Comparison of ENCODE assay signal across 16 cellular contexts in genomic region chr15:96418146-96418545, GRCh38.
DNase-seq lines count a peak whose midpoint lies in the region; ATAC-seq and TF ChIP-seq lines count a peak whose summit lies in the region.
"Had no signal": no experiment of that assay in that cellular context is flagged by ENCODE, and none has a peak within 500 bp of the region (broad histone marks: within the 10 kb centered on the region; RNA-seq: fewer than 3 reads in every experiment).

No MANE protein-coding gene starts in this region.

- no peak overlapping the region for H2BK5ac ChIP-seq in mesendoderm (ENCODE audit: low read length)

- no peak overlapping the region for H3K27ac Mint-ChIP-seq in activated T-helper 17 cell treated with anti-CD3 and anti-CD28 coated beads, Interleukin-2, amount 50 U/mL, for 72 hours
- H3K27ac Mint-ChIP-seq: CD4-positive, alpha-beta memory T cell had no signal

- no peaks in the 10 kb centered on the region for H3K36me3 Mint-ChIP-seq in activated T-helper 17 cell treated with anti-CD3 and anti-CD28 coated beads, Interleukin-2, amount 50 U/mL, for 72 hours (ENCODE audit: low read depth)
- H3K36me3 Mint-ChIP-seq: CD4-positive, alpha-beta memory T cell had no signal

- H3K36me3 ChIP-seq in HEK293 (ENCODE audit: control insufficient read depth in 2 of 2, insufficient read depth in 1 of 2, low read length in 2 of 2) (no peaks in the 10 kb centered on the region), mesendoderm (ENCODE audit: control insufficient read depth, insufficient read depth, low read length) (no peaks in the 10 kb centered on the region), stomach (no peaks in the 10 kb centered on the region), WERI-Rb-1 (no peaks in the 10 kb centered on the region)
- H3K36me3 ChIP-seq: BE2C, MG63 had no signal

- no CpG with 5 or more reads among the region's 2 CpGs for WGBS in mesendoderm (ENCODE audit: extremely low coverage, insufficient coverage, low lambda C conversion rate)
- 17 to 29% (median 23%) methylated on average over 2 of the region's 2 CpGs for WGBS in stomach, 5 donors

- H2AK5ac ChIP-seq in mesendoderm (ENCODE audit: low read length) = no peak overlapping the region

- H4K5ac ChIP-seq in mesendoderm (ENCODE audit: low read length) = no peak overlapping the region

- peaks cover 49% of the 10 kb centered on the region for H3K27me3 Mint-ChIP-seq in activated T-helper 17 cell treated with anti-CD3 and anti-CD28 coated beads, Interleukin-2, amount 50 U/mL, for 72 hours

- TF ChIP-seq CTCF in HEK293 (tag by site-specific recombination; IDR thresholded peaks at IDR 0.05) (no peak), stomach (IDR thresholded peaks at IDR 0.05) (no peak), WERI-Rb-1 (IDR thresholded peaks at IDR 0.05; ENCODE audit: low read depth, low read length) (no peak)

- POLR2A ChIA-PET in HEK293 (lab: Yijun Ruan, JAX) = no interaction called here

- H3K9me3 ChIP-seq in HEK293 (ENCODE audit: control insufficient read depth, insufficient read depth, low read depth, low read length) = no peaks in the 10 kb centered on the region
- H3K9me3 ChIP-seq in stomach = no peaks in the 10 kb centered on the region
- H3K9me3 ChIP-seq in WERI-Rb-1 (ENCODE audit: severe bottlenecking) = no peaks in the 10 kb centered on the region
- H3K9me3 ChIP-seq: BE2C, MG63 had no signal

- peaks cover 58% of the 10 kb centered on the region for H3K27me3 ChIP-seq in mesendoderm (ENCODE audit: insufficient read depth, low read length, poor library complexity)
- H3K27me3 ChIP-seq in stomach = peaks cover 0 to 56% (median 36%) of the 10 kb centered on the region in 3 donors
- peaks cover 87% of the 10 kb centered on the region for H3K27me3 ChIP-seq in WERI-Rb-1 (ENCODE audit: insufficient read depth, low read depth, severe bottlenecking)
- H3K27me3 ChIP-seq: MG63 had no signal

- no peaks in the 10 kb centered on the region for H3K79me2 ChIP-seq in mesendoderm (ENCODE audit: control insufficient read depth, insufficient read depth, low read length)

- H3K4me2 ChIP-seq in mesendoderm (ENCODE audit: low read length) = no peak overlapping the region

- no peak for TF ChIP-seq POLR2A in stomach (IDR thresholded peaks at IDR 0.05)

- no peak overlapping the region for H3K18ac ChIP-seq in mesendoderm (ENCODE audit: low read length)

- ATAC-seq in activated T-helper 17 cell treated with anti-CD3 and anti-CD28 coated beads, Interleukin-2, amount 50 U/mL, for 72 hours (replicated peaks) = no peak

- CTCF ChIA-PET in HEK293 (lab: Yijun Ruan, JAX) = interaction anchor here (0.6 kb wide), 1 partner anchor 167 kb away, joined by 5 read pairs; no protein-coding TSS in a partner anchor

- no peak overlapping the region for H2BK15ac ChIP-seq in mesendoderm (replicated peaks; ENCODE audit: low read depth)

- H4K8ac ChIP-seq in mesendoderm (ENCODE audit: low read depth, low read length) = no peak overlapping the region

- H3K79me1 ChIP-seq in mesendoderm (ENCODE audit: low read length) = no peaks in the 10 kb centered on the region

- no peaks in the 10 kb centered on the region for H3K9me3 Mint-ChIP-seq in activated T-helper 17 cell treated with anti-CD3 and anti-CD28 coated beads, Interleukin-2, amount 50 U/mL, for 72 hours

- DNase-seq in NCI-H748 (lab: John Stamatoyannopoulos, UW; ENCODE audit: unreplicated experiment) (peak; percentile 51), mesendoderm (peak; percentile 5), stomach (no peak), HPDE6-E6E7 (ENCODE audit: extremely low spot score) (no peak), WERI-Rb-1 (no peak)
- DNase-seq: BE2C; CD4-positive, alpha-beta memory T cell; MG63; NCI-H1105; NCI-H187 treated with DMSO at 0.1 percent for 48 hours; NCI-H2171; NCI-H510A treated with DMSO at 0.1 percent for 48 hours; NK-92 treated with Interleukin-12 subunit alpha and Interleukin-12 subunit beta, amount 100 ng/mL, for 24 hours; OCI-M1 had no signal

- TF ChIP-seq EP300 in stomach (IDR thresholded peaks at IDR 0.05) = no peak

- no peak overlapping the region for H3K23ac ChIP-seq in mesendoderm (ENCODE audit: low read length)

- H3K4me1 ChIP-seq in HEK293 (ENCODE audit: control insufficient read depth, insufficient read depth, low read length) (peaks cover 28% of the 10 kb centered on the region), mesendoderm (ENCODE audit: control insufficient read depth, low read depth, low read length) (peaks cover 2% of the 10 kb centered on the region), stomach (peaks cover 7 to 54% (median 36%) of the 10 kb centered on the region in 4 donors)
- H3K4me1 ChIP-seq: BE2C had no signal

- no peaks in the 10 kb centered on the region for H3K4me1 Mint-ChIP-seq in activated T-helper 17 cell treated with anti-CD3 and anti-CD28 coated beads, Interleukin-2, amount 50 U/mL, for 72 hours

- H2BK120ac ChIP-seq in mesendoderm (ENCODE audit: low read depth, low read length) = no peak overlapping the region

- H3K4me3 Mint-ChIP-seq in activated T-helper 17 cell treated with anti-CD3 and anti-CD28 coated beads, Interleukin-2, amount 50 U/mL, for 72 hours = no peak overlapping the region

- H3K4ac ChIP-seq in mesendoderm (ENCODE audit: low read depth, low read length) = no peak overlapping the region

- H3K9ac ChIP-seq in mesendoderm (ENCODE audit: low read length) = no peak overlapping the region

- H3K56ac ChIP-seq in mesendoderm (ENCODE audit: low read length) = no peak overlapping the region

- intact Hi-C loops in stomach (cut with DNase I; ENCODE audit: low total_unique reads) = no loop called here

- H3K27ac ChIP-seq in HEK293 (ENCODE audit: extremely low read depth, low read depth, low read length) (no peak overlapping the region), mesendoderm (ENCODE audit: low read depth, low read length) (no peak overlapping the region), stomach (peak overlapping the region; percentile 3 to 87 (median 42)), WERI-Rb-1 (no peak overlapping the region)

- no peak overlapping the region for H3K4me3 ChIP-seq in HEK293 (ENCODE audit: low read depth, low read length)
- H3K4me3 ChIP-seq in mesendoderm (ENCODE audit: low read length) = no peak overlapping the region
- H3K4me3 ChIP-seq in stomach = no peak overlapping the region
- no peak overlapping the region for H3K4me3 ChIP-seq in WERI-Rb-1 (ENCODE audit: low read depth, low read length)
- H3K4me3 ChIP-seq: MG63 had no signal

TF ChIP-seq in HEK293, 187 proteins besides CTCF, POLR2A, EP300 and RAD21:
- TF ChIP-seq SP7 (tag by site-specific recombination; IDR thresholded peaks at IDR 0.05) = peak; percentile 73
- TF ChIP-seq ZNF660 (tag by site-specific recombination; IDR thresholded peaks at IDR 0.05) = no peak

Comparison
In these comparisons a context has a peak if more than half of its experiments do, and no peak if none do; other contexts are left out.
1. H3K27ac ChIP-seq: peak in stomach (5 of 5); none in HEK293 (single experiment), mesendoderm (single experiment) and WERI-Rb-1 (single experiment).
2. DNase-seq: peak in NCI-H748 (single experiment) and mesendoderm (single experiment); none in stomach (single experiment), HPDE6-E6E7 (single experiment) and WERI-Rb-1 (single experiment).